In the genomic region with DNA sequence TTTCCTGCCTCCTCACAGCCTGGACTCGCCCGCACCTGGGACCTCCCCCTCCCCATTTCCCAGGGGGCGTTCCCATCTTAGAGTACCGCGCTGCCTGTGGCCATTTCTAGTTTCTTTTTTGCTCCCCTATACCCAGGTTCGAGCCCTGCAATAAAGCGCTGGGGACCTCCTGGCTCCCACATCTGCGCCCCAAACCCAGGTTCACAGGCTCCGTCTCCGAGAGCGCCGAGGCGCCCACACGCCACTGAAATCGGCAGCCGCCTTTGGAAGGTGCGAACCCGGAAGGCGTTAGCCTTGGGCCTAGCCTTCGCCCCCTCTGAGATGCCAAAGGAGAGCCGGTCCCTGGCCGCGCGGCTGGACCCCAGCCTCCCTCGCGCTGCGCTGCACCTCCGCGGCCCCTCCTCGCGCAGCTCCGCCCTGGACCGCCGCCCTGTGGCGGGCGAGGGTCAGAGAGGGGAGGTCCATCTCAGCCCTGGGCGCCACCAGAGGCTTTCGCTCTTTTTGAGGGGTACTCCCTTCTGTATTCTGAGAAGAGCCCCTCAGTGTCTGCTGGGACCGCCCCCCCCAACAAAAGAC, we compare ENCODE assay signal across 11 cellular contexts. TPM values are rescaled to one million over a fixed set of nuclear protein-coding genes. Genes with fewer than 3 reads are reported as not detected.
DNase-seq lines count a peak whose midpoint lies in the region; ATAC-seq and TF ChIP-seq lines count a peak whose summit lies in the region.
"Had no signal": no experiment of that assay in that cellular context is flagged by ENCODE, and none has a peak within 500 bp of the region (broad histone marks: within the 10 kb centered on the region; RNA-seq: fewer than 3 reads in every experiment).

No MANE protein-coding gene starts in this region.

- H3K27me3 Mint-ChIP-seq in activated T-cell treated with anti-CD3 and anti-CD28 coated beads, Interleukin-2, amount 50 U/mL, for 4 hours (ENCODE audit: low read depth), result peaks cover 34% of the 10 kb centered on the region
- peaks cover 13 to 37% (median 32%) of the 10 kb centered on the region in 5 donors for H3K27me3 Mint-ChIP-seq in naive thymus-derived CD4-positive, alpha-beta T cell

- intact Hi-C loops in naive thymus-derived CD4-positive, alpha-beta T cell (cut with micrococcal nuclease), result no loop called here
- intact Hi-C loops in tibial artery (cut with DNase I; ENCODE audit: low total_unique reads), result no loop called here

- no peak for DNase-seq in activated T-cell treated with anti-CD3 and anti-CD28 coated beads, Interleukin-2, amount 50 U/mL, for 4 hours
- DNase-seq in activated T-cell treated with anti-CD3 and anti-CD28 coated beads, Interleukin-2, amount 50 U/mL, for 1 hour, result no peak
- no peak for DNase-seq in naive thymus-derived CD4-positive, alpha-beta T cell
- DNase-seq in tibial artery (no peak), NCI-H2081 (lab: John Stamatoyannopoulos, UW) (no peak)

- whole genome bisulfite sequencing in ectodermal cell, 2 experiments, result 1 to 2% methylated on average over 39 of the region's 39 CpGs
- 27% methylated on average over 3 of the region's 39 CpGs; no CpG with 5 or more reads in 1 of the 2 donors for WGBS in gastroesophageal sphincter (ENCODE audit: low coverage in 1 of 2), 2 donors

- POLR2A ChIA-PET in naive thymus-derived CD4-positive, alpha-beta T cell (lab: Charles Lee), result no interaction called here

- H3K27ac ChIP-seq in ectodermal cell (ENCODE audit: insufficient read depth, low read depth, low read length, poor library complexity, severe bottlenecking) (no peak overlapping the region), tibial artery (no peak overlapping the region), gastroesophageal sphincter (peak overlapping the region in 1 of 4 donors; percentile 60)
- no peak overlapping the region for H3K27ac ChIP-seq in naive thymus-derived CD4-positive, alpha-beta T cell (ENCODE audit: low read depth, low read length)

- ATAC-seq in activated T-cell treated with anti-CD3 and anti-CD28 coated beads, Interleukin-2, amount 50 U/mL, for 4 hours, result no peak
- no peak for ATAC-seq in naive thymus-derived CD4-positive, alpha-beta T cell
- ATAC-seq in GM21367 (IDR thresholded peaks at IDR 0.05; ENCODE audit: unreplicated experiment) (no peak), gastroesophageal sphincter (no peak)
- ATAC-seq: A549 had no signal

- TF ChIP-seq POLR2A in gastroesophageal sphincter (IDR thresholded peaks at IDR 0.05), result no peak

- H3K4me3 ChIP-seq in ectodermal cell (ENCODE audit: insufficient read depth, low read depth, low read length) (peak overlapping the region; percentile 41), tibial artery (peak overlapping the region; percentile 42 to 60), gastroesophageal sphincter (peak overlapping the region in 1 of 2 donors; percentile 61)
- H3K4me3 ChIP-seq in naive thymus-derived CD4-positive, alpha-beta T cell (ENCODE audit: low read length), result no peak overlapping the region

- no peaks in the 10 kb centered on the region for H3K36me3 ChIP-seq in ectodermal cell (ENCODE audit: control insufficient read depth, insufficient read depth, low read length)
- no peaks in the 10 kb centered on the region for H3K36me3 ChIP-seq in naive thymus-derived CD4-positive, alpha-beta T cell (ENCODE audit: control insufficient read depth in 2 of 3, insufficient read depth in 3 of 3, low read length in 3 of 3)
- no peaks in the 10 kb centered on the region for H3K36me3 ChIP-seq in tibial artery
- no peaks in the 10 kb centered on the region for H3K36me3 ChIP-seq in gastroesophageal sphincter

- TF ChIP-seq CTCF in tibial artery (IDR thresholded peaks at IDR 0.05), result no peak
- no peak for TF ChIP-seq CTCF in gastroesophageal sphincter (IDR thresholded peaks at IDR 0.05)

- CTCF ChIA-PET in naive thymus-derived CD4-positive, alpha-beta T cell (lab: Charles Lee), result no interaction called here

- H3K27ac Mint-ChIP-seq in naive thymus-derived CD4-positive, alpha-beta T cell, result no peak overlapping the region
- H3K27ac Mint-ChIP-seq: dendritic cell treated with granulocyte-macrophage colony-stimulating factor and Interleukin-4, amounts not matched to agents 40 ng/mL and 50 ng/mL, for 4 days; IgD-negative memory B cell had no signal

- no peaks in the 10 kb centered on the region for H3K9me3 Mint-ChIP-seq in activated T-cell treated with anti-CD3 and anti-CD28 coated beads, Interleukin-2, amount 50 U/mL, for 4 hours
- no peaks in the 10 kb centered on the region for H3K9me3 Mint-ChIP-seq in naive thymus-derived CD4-positive, alpha-beta T cell
- H3K9me3 Mint-ChIP-seq: dendritic cell treated with granulocyte-macrophage colony-stimulating factor and Interleukin-4, amounts not matched to agents 40 ng/mL and 50 ng/mL, for 4 days had no signal

- no peak for TF ChIP-seq EP300 in gastroesophageal sphincter (IDR thresholded peaks at IDR 0.05)

- H3K27me3 ChIP-seq in ectodermal cell (ENCODE audit: control insufficient read depth, insufficient read depth, low read length, poor library complexity, severe bottlenecking), result peaks cover 47% of the 10 kb centered on the region
- H3K27me3 ChIP-seq in naive thymus-derived CD4-positive, alpha-beta T cell (ENCODE audit: control insufficient read depth in 2 of 2, insufficient read depth in 2 of 2, low read length in 2 of 2), result no peaks in the 10 kb centered on the region
- peaks cover 0 to 68% of the 10 kb centered on the region in 2 donors for H3K27me3 ChIP-seq in tibial artery
- H3K27me3 ChIP-seq in gastroesophageal sphincter, result peaks cover 65% of the 10 kb centered on the region

- peak overlapping the region; percentile 24 for H3K4me3 Mint-ChIP-seq in activated T-cell treated with anti-CD3 and anti-CD28 coated beads, Interleukin-2, amount 50 U/mL, for 4 hours
- H3K4me3 Mint-ChIP-seq in naive thymus-derived CD4-positive, alpha-beta T cell, result peak overlapping the region; percentile 23 to 83 (median 66)
- H3K4me3 Mint-ChIP-seq: dendritic cell treated with granulocyte-macrophage colony-stimulating factor and Interleukin-4, amounts not matched to agents 40 ng/mL and 50 ng/mL, for 4 days had no signal

- peaks cover 10% of the 10 kb centered on the region for H3K4me1 Mint-ChIP-seq in activated T-cell treated with anti-CD3 and anti-CD28 coated beads, Interleukin-2, amount 50 U/mL, for 4 hours (ENCODE audit: low read depth)
- peaks cover 0 to 10% (median 8%) of the 10 kb centered on the region in 7 donors for H3K4me1 Mint-ChIP-seq in naive thymus-derived CD4-positive, alpha-beta T cell

- H3K36me3 Mint-ChIP-seq in activated T-cell treated with anti-CD3 and anti-CD28 coated beads, Interleukin-2, amount 50 U/mL, for 4 hours (ENCODE audit: insufficient read depth), result no peaks in the 10 kb centered on the region
- no peaks in the 10 kb centered on the region for H3K36me3 Mint-ChIP-seq in naive thymus-derived CD4-positive, alpha-beta T cell
- H3K36me3 Mint-ChIP-seq: IgD-negative memory B cell had no signal

- H3K4me1 ChIP-seq in ectodermal cell (ENCODE audit: control insufficient read depth, insufficient read depth, low read length) (peaks cover 25% of the 10 kb centered on the region), tibial artery (peaks cover 0 to 31% (median 27%) of the 10 kb centered on the region in 4 donors), gastroesophageal sphincter (peaks cover 0 to 43% (median 10%) of the 10 kb centered on the region in 3 donors)
- H3K4me1 ChIP-seq in naive thymus-derived CD4-positive, alpha-beta T cell (ENCODE audit: control insufficient read depth in 2 of 2, insufficient read depth in 2 of 2, low read length in 2 of 2), result no peaks in the 10 kb centered on the region

- no peaks in the 10 kb centered on the region for H3K9me3 ChIP-seq in ectodermal cell (ENCODE audit: control insufficient read depth, low read length)
- H3K9me3 ChIP-seq in naive thymus-derived CD4-positive, alpha-beta T cell (ENCODE audit: control insufficient read depth in 2 of 3, low read length in 3 of 3), result no peaks in the 10 kb centered on the region
- H3K9me3 ChIP-seq in tibial artery, result no peaks in the 10 kb centered on the region
- no peaks in the 10 kb centered on the region for H3K9me3 ChIP-seq in gastroesophageal sphincter
- H3K9me3 ChIP-seq: A549 had no signal

RNA-seq across cellular contexts. Expression of gene KCNJ12, which starts 1.8 kb away (rescaled TPM):
- total RNA-seq in activated T-cell treated with anti-CD3 and anti-CD28 coated beads, Interleukin-2, amount 50 U/mL, for 4 hours, result under 1 TPM in 1 of 3 donors, not detected in 2; 0.05 TPM
- polyA plus RNA-seq in ectodermal cell (2013, experiment 1 of 4), result 1.1 TPM
- 1.2 TPM for polyA plus RNA-seq in ectodermal cell (2013, experiment 2 of 4)
- 1.2 TPM for polyA plus RNA-seq in ectodermal cell (2013, experiment 3 of 4)
- polyA plus RNA-seq in ectodermal cell (2013, experiment 4 of 4), result 1.3 TPM
- total RNA-seq in naive thymus-derived CD4-positive, alpha-beta T cell, result under 1 TPM in 2 of 5 experiments, not detected in 3; 0.19 to 0.24 TPM
- polyA plus RNA-seq in naive thymus-derived CD4-positive, alpha-beta T cell, result not detected
- 1 to 10 TPM in 3 of 4 donors, under 1 TPM in 1; 0.78 to 3.1 (median 1.9) TPM for total RNA-seq in gastroesophageal sphincter
- polyA plus RNA-seq: IgD-negative memory B cell had no signal
